In genomic region chr20:53917145-53918009, GRCh38 we compare ENCODE assay signal across 8 cellular contexts.
A peak's percentile ranks its signal among the peaks of the same experiment; 100 is the strongest.
DNase-seq lines count a peak whose midpoint lies in the region; ATAC-seq, FAIRE-seq and TF ChIP-seq lines count a peak whose summit lies in the region.

No MANE protein-coding gene starts in this region.

- TF ChIP-seq EP300 in suprapubic skin (IDR thresholded peaks at IDR 0.05), result no peak

- TF ChIP-seq CTCF in BE2C (IDR thresholded peaks at IDR 0.05; ENCODE audit: low read depth, low read length) (no peak), suprapubic skin (IDR thresholded peaks at IDR 0.05) (no peak), D721Med (IDR thresholded peaks at IDR 0.05; ENCODE audit: insufficient read depth, missing control alignments) (no peak)

- peak; percentile 57 for DNase-seq in BE2C
- peak; percentile 65 for DNase-seq in kidney tubule cell (ENCODE audit: low spot score)
- peak; percentile 85 to 89 for DNase-seq in suprapubic skin (ENCODE audit: low spot score in 2 of 2)
- no peak for DNase-seq in DMS153 treated with DMSO at 0.1 percent for 48 hours (lab: John Stamatoyannopoulos, UW; ENCODE audit: unreplicated experiment)
- DNase-seq in D721Med (ENCODE audit: insufficient read length, low spot score), result no peak

- H3K9me3 ChIP-seq in BE2C, result no peaks in the 10 kb centered on the region
- no peaks in the 10 kb centered on the region for H3K9me3 ChIP-seq in suprapubic skin

- H3K27ac ChIP-seq in angular gyrus (ENCODE audit: low read depth, low read length), result peak overlapping the region; percentile 40
- peak overlapping the region; percentile 83 for H3K27ac ChIP-seq in suprapubic skin

- H3K36me3 ChIP-seq in BE2C, result no peaks in the 10 kb centered on the region
- H3K36me3 ChIP-seq in suprapubic skin, result no peaks in the 10 kb centered on the region

- H3K4me3 ChIP-seq in BE2C (ENCODE audit: low read depth, low read length) (peak overlapping the region; percentile 4; the same call in 1 of the 2 replicates), suprapubic skin (no peak overlapping the region)

- peak in 1 of 2 donors; percentile 34 for TF ChIP-seq POLR2A in suprapubic skin (IDR thresholded peaks at IDR 0.05)

- H3K27me3 ChIP-seq in BE2C, result no peaks in the 10 kb centered on the region
- no peaks in the 10 kb centered on the region for H3K27me3 ChIP-seq in suprapubic skin

- peaks cover 32% of the 10 kb centered on the region for H3K4me1 ChIP-seq in BE2C
- H3K4me1 ChIP-seq in suprapubic skin, result peaks cover 50% of the 10 kb centered on the region

- 18% methylated on average over 10 of the region's 10 CpGs for WGBS in suprapubic skin

- no peak for FAIRE-seq in D721Med (lab: Jason Lieb, UNC)

- ATAC-seq in GM19452 (IDR thresholded peaks at IDR 0.05; ENCODE audit: unreplicated experiment) (peak; percentile 69), HG03469 (IDR thresholded peaks at IDR 0.05; ENCODE audit: unreplicated experiment) (peak; percentile 70)

Comparison
In these comparisons a context has a peak if more than half of its experiments do, and no peak if none do; other contexts are left out.
1. DNase-seq: peak in BE2C (single experiment), kidney tubule cell (single experiment) and suprapubic skin (2 of 2); none in DMS153 treated with DMSO at 0.1 percent for 48 hours (single experiment) and D721Med (single experiment).